12 cellular contexts compared by ENCODE assay signal in genomic region chr10:52466464-52466863, GRCh38.
A peak's percentile ranks its signal among the peaks of the same experiment; 100 is the strongest.
DNase-seq lines count a peak whose midpoint lies in the region; ATAC-seq and TF ChIP-seq lines count a peak whose summit lies in the region.
"Had no signal": no experiment of that assay in that cellular context is flagged by ENCODE, and none has a peak within 500 bp of the region (broad histone marks: within the 10 kb centered on the region; RNA-seq: fewer than 3 reads in every experiment).

No MANE protein-coding gene starts in this region.

- H3K9me3 Mint-ChIP-seq in nephron progenitor cell, result no peaks in the 10 kb centered on the region
- H3K9me3 Mint-ChIP-seq: activated naive CD8-positive, alpha-beta T cell treated with anti-CD3 and anti-CD28 coated beads for 36 hours; immature natural killer cell had no signal

- TF ChIP-seq CTCF in GM12865 (IDR thresholded peaks at IDR 0.05; ENCODE audit: insufficient read depth, low read depth, low read length, missing control alignments) (no peak), Panc1 (IDR thresholded peaks at IDR 0.05) (no peak), nephron progenitor cell (IDR thresholded peaks at IDR 0.05) (no peak)

- H3K36me3 Mint-ChIP-seq in nephron progenitor cell (ENCODE audit: low read depth), result no peaks in the 10 kb centered on the region
- H3K36me3 Mint-ChIP-seq: activated naive CD8-positive, alpha-beta T cell treated with anti-CD3 and anti-CD28 coated beads for 36 hours; immature natural killer cell had no signal

- in situ Hi-C loops in Panc1 (cut with HindIII; ENCODE audit: low pct_unique_long_range_greater_than_20kb, low sequenced_read_pairs), result no loop called here

- POLR2A ChIA-PET in Panc1 (lab: Charles Lee), result no interaction called here

- H3K27me3 Mint-ChIP-seq in nephron progenitor cell (ENCODE audit: low read depth, poor library complexity), result no peaks in the 10 kb centered on the region
- H3K27me3 Mint-ChIP-seq: activated naive CD8-positive, alpha-beta T cell treated with anti-CD3 and anti-CD28 coated beads for 36 hours had no signal

- peak overlapping the region; percentile 82 for H3K27ac ChIP-seq in Panc1 (ENCODE audit: low read length)
- H3K27ac ChIP-seq: right lobe of liver had no signal

- no peak overlapping the region for H3K4me3 Mint-ChIP-seq in nephron progenitor cell
- H3K4me3 Mint-ChIP-seq: activated naive CD8-positive, alpha-beta T cell treated with anti-CD3 and anti-CD28 coated beads for 36 hours; immature natural killer cell had no signal

- no peaks in the 10 kb centered on the region for H3K36me3 ChIP-seq in Panc1 (ENCODE audit: control insufficient read depth, insufficient read depth, low read length)
- H3K36me3 ChIP-seq: right lobe of liver had no signal

- no peaks in the 10 kb centered on the region for H3K27me3 ChIP-seq in Panc1 (ENCODE audit: control insufficient read depth, insufficient read depth, low read length)
- H3K27me3 ChIP-seq: right lobe of liver had no signal

- ATAC-seq in GM21825 (IDR thresholded peaks at IDR 0.05; ENCODE audit: unreplicated experiment), result peak; percentile 69
- peak; percentile 75 for ATAC-seq in Panc1
- ATAC-seq: right lobe of liver had no signal

- DNase-seq in GM12865 (ENCODE audit: low read depth) (peak; percentile 35), Panc1 (ENCODE audit: low read depth, low spot score) (no peak), nephron progenitor cell (no peak), NOMO-1 treated with DMSO at 0.1 percent for 48 hours (lab: John Stamatoyannopoulos, UW; ENCODE audit: unreplicated experiment) (no peak), cerebellar nuclear complex (lab: John Stamatoyannopoulos, UW) (no peak), DMS79 treated with DMSO at 0.1 percent for 48 hours (lab: John Stamatoyannopoulos, UW) (no peak), LoVo (ENCODE audit: low spot score) (no peak)
- DNase-seq: activated naive CD8-positive, alpha-beta T cell treated with anti-CD3 and anti-CD28 coated beads for 36 hours; COR-L47; immature natural killer cell; right lobe of liver had no signal

- peak overlapping the region; percentile 11 for H3K27ac Mint-ChIP-seq in nephron progenitor cell
- H3K27ac Mint-ChIP-seq: activated naive CD8-positive, alpha-beta T cell treated with anti-CD3 and anti-CD28 coated beads for 36 hours; immature natural killer cell had no signal

- peaks cover 22% of the 10 kb centered on the region; the same call in 1 of the 2 replicates for H3K9me3 ChIP-seq in Panc1 (ENCODE audit: control insufficient read depth, insufficient read depth, low read depth, low read length)
- H3K9me3 ChIP-seq: right lobe of liver had no signal

- intact Hi-C loops in Panc1 (cut with micrococcal nuclease; ENCODE audit: unreplicated experiment), result no loop called here

- no TSS peak for BruUV-seq in Panc1 (replicated peaks; lab: Mats Ljungman, UMichigan)

- H3K4me3 ChIP-seq in GM12865 (ENCODE audit: low read depth, low read length) (no peak overlapping the region), Panc1 (ENCODE audit: low read depth in 2 of 2, low read length in 2 of 2) (no peak overlapping the region)
- H3K4me3 ChIP-seq: right lobe of liver had no signal

- peaks cover 4% of the 10 kb centered on the region for H3K4me1 ChIP-seq in Panc1 (ENCODE audit: control insufficient read depth, insufficient read depth, low read length)
- H3K4me1 ChIP-seq: right lobe of liver had no signal

- H3K4me1 Mint-ChIP-seq in nephron progenitor cell, result peaks cover 6% of the 10 kb centered on the region
- H3K4me1 Mint-ChIP-seq: activated naive CD8-positive, alpha-beta T cell treated with anti-CD3 and anti-CD28 coated beads for 36 hours had no signal

- CTCF ChIA-PET in Panc1 (lab: Charles Lee), result no interaction called here
